ENCODE assay signal across 11 cellular contexts in genomic region chr4:147755567-147756295, GRCh38. TPM values are rescaled to one million over a fixed set of nuclear protein-coding genes. Genes with fewer than 3 reads are reported as not detected.
DNase-seq lines count a peak whose midpoint lies in the region; ATAC-seq and TF ChIP-seq lines count a peak whose summit lies in the region.
"Had no signal": no experiment of that assay in that cellular context is flagged by ENCODE, and none has a peak within 500 bp of the region (broad histone marks: within the 10 kb centered on the region; RNA-seq: fewer than 3 reads in every experiment).

No MANE protein-coding gene starts in this region.

- H3K4me1 ChIP-seq in colonic mucosa (no peaks in the 10 kb centered on the region), muscle layer of colon (ENCODE audit: insufficient read depth, low read length) (peaks cover 41% of the 10 kb centered on the region), vagina (peaks cover 26% of the 10 kb centered on the region)

- H3K27ac ChIP-seq in colonic mucosa (peak overlapping the region; percentile 35), muscle layer of colon (ENCODE audit: low read depth, low read length) (peak overlapping the region; percentile 87), vagina (peak overlapping the region; percentile 65)

- no peak for DNase-seq in colonic mucosa
- DNase-seq in vagina (ENCODE audit: extremely low spot score in 2 of 2) = no peak
- DNase-seq in posterior vena cava (ENCODE audit: low spot score) = no peak
- no peak for DNase-seq in NCI-H2227 treated with DMSO at 0.1 percent for 48 hours (lab: John Stamatoyannopoulos, UW)
- DNase-seq: activated CD4-positive, alpha-beta memory T cell treated with anti-CD3 and anti-CD28 coated beads, Interleukin-2, amount 10 ng/mL, durations not matched to agents 7 days and 5 days; GDM1; NCI-H1694; SIG-M5 had no signal

- no peak overlapping the region for H3K9ac ChIP-seq in colonic mucosa (ENCODE audit: low read depth in 2 of 2, low read length in 2 of 2)
- H3K9ac ChIP-seq in muscle layer of colon (ENCODE audit: low read length) = peak overlapping the region; percentile 44

- H3K27me3 ChIP-seq in colonic mucosa (no peaks in the 10 kb centered on the region), muscle layer of colon (ENCODE audit: control insufficient read depth in 1 of 2, insufficient read depth in 2 of 2, low read length in 2 of 2) (no peaks in the 10 kb centered on the region), vagina (no peaks in the 10 kb centered on the region)

- TF ChIP-seq CTCF in colonic mucosa (IDR thresholded peaks at IDR 0.05) (no peak), vagina (IDR thresholded peaks at IDR 0.05) (no peak)

- H3K4me3 ChIP-seq in colonic mucosa (no peak overlapping the region), muscle layer of colon (ENCODE audit: low read depth in 1 of 2, low read length in 2 of 2) (peak overlapping the region in 1 of 2 donors; percentile 41), vagina (peak overlapping the region in 1 of 2 donors; percentile 11)

- intact Hi-C loops in colonic mucosa (cut with DNase I) (no loop called here), vagina (cut with DNase I) (no loop called here), posterior vena cava (cut with DNase I) (no loop called here)

- peak; percentile 69 for ATAC-seq in HG02884 (IDR thresholded peaks at IDR 0.05; ENCODE audit: unreplicated experiment)
- no peak for ATAC-seq in GM21737 (IDR thresholded peaks at IDR 0.05; ENCODE audit: unreplicated experiment)

- H3K9me3 ChIP-seq in colonic mucosa (no peaks in the 10 kb centered on the region), muscle layer of colon (ENCODE audit: low read length) (no peaks in the 10 kb centered on the region), vagina (no peaks in the 10 kb centered on the region)

- H3K36me3 ChIP-seq in colonic mucosa = no peaks in the 10 kb centered on the region
- H3K36me3 ChIP-seq in muscle layer of colon (ENCODE audit: insufficient read depth, low read length) = peaks cover 5% of the 10 kb centered on the region
- no peaks in the 10 kb centered on the region for H3K36me3 ChIP-seq in vagina

- no peak for TF ChIP-seq POLR2A in vagina (IDR thresholded peaks at IDR 0.05)

RNA-seq across cellular contexts. Expression of gene ARHGAP10, which starts 23.8 kb away (rescaled TPM):
- total RNA-seq in colonic mucosa (1 to 10 TPM; 4.4 to 7.1 TPM), vagina (55.5 TPM), posterior vena cava (10 to 100 TPM; 79.0 to 80.5 TPM)

Comparison
In these comparisons a context has a peak if more than half of its experiments do, and no peak if none do; other contexts are left out.
1. H3K27ac ChIP-seq: peak in every context shown above with its lines; median percentile 87 in muscle layer of colon; 65 in vagina; 35 in colonic mucosa.